In genomic region chr20:45306431-45306982, GRCh38 we compare ENCODE assay signal across 9 cellular contexts. TPM values are rescaled to one million over a fixed set of nuclear protein-coding genes. Genes with fewer than 3 reads are reported as not detected.
DNase-seq lines count a peak whose midpoint lies in the region; ATAC-seq, FAIRE-seq and TF ChIP-seq lines count a peak whose summit lies in the region.
"Had no signal": no experiment of that assay in that cellular context is flagged by ENCODE, and none has a peak within 500 bp of the region (broad histone marks: within the 10 kb centered on the region; RNA-seq: fewer than 3 reads in every experiment).

Gene RBPJL (plus strand): TSS chr20:45306840. CDS start chr20:45306923, 83 bp downstream.

- TF ChIP-seq CTCF in VCaP (conservative IDR thresholded peaks at IDR 0.05) = peak; percentile 54
- TF ChIP-seq CTCF in dorsolateral prefrontal cortex (IDR thresholded peaks at IDR 0.05 in 54 of 56, conservative IDR thresholded peaks at IDR 0.05 in 2 of 56; ENCODE audit: low read depth in 1 of 56, partially characterized antibody in 56 of 56) = peak in 55 of 56 donors; percentile 21 to 81 (median 65)
- peak; percentile 8 to 21 (median 10) for TF ChIP-seq CTCF in ovary (IDR thresholded peaks at IDR 0.05)

- H3K36me3 ChIP-seq in ovary = no peaks in the 10 kb centered on the region

- FAIRE-seq in GM12892 (lab: Jason Lieb, UNC) = no peak

- peak; percentile 51 for DNase-seq in GM12892 (ENCODE audit: insufficient read length)
- no peak for DNase-seq in dorsolateral prefrontal cortex
- no peak for DNase-seq in ovary
- no peak for DNase-seq in GDM1 (lab: John Stamatoyannopoulos, UW)
- no peak for DNase-seq in EL
- DNase-seq in medulla oblongata (ENCODE audit: extremely low spot score) = no peak

- H3K27me3 ChIP-seq in dorsolateral prefrontal cortex (peaks cover 0 to 50% (median 11%) of the 10 kb centered on the region in 45 donors), ovary (no peaks in the 10 kb centered on the region)

- H3K4me1 ChIP-seq in ovary (ENCODE audit: insufficient read depth) = no peaks in the 10 kb centered on the region

- peak within 1 kb of the TSS in 17 of 59 donors; percentile 13 to 39 (median 29) for H3K4me3 ChIP-seq in dorsolateral prefrontal cortex
- no peak within 1 kb of the TSS for H3K4me3 ChIP-seq in ovary
- H3K4me3 ChIP-seq: SK-N-MC had no signal

- 14 to 32% (median 18%) methylated on average over 25 to 41 of the region's 41 CpGs for WGBS in ovary, 3 donors

- intact Hi-C loops in dorsolateral prefrontal cortex (cut with DNase I) (no loop called here), ovary (cut with DNase I) (no loop called here)

- TF ChIP-seq POLR2A in GM12892 (IDR thresholded peaks at IDR 0.05; ENCODE audit: low read depth, low read length) (no peak), ovary (IDR thresholded peaks at IDR 0.05) (no peak)

- ATAC-seq in HG03159 (IDR thresholded peaks at IDR 0.05; ENCODE audit: unreplicated experiment) = no peak

- no peak for TF ChIP-seq EP300 in ovary (IDR thresholded peaks at IDR 0.05)

- no peak within 1 kb of the TSS for H3K27ac ChIP-seq in VCaP
- no peak within 1 kb of the TSS for H3K27ac ChIP-seq in dorsolateral prefrontal cortex
- H3K27ac ChIP-seq in ovary = no peak within 1 kb of the TSS
- H3K27ac ChIP-seq: SK-N-MC had no signal

- H3K9me3 ChIP-seq in ovary = no peaks in the 10 kb centered on the region

RNA-seq across cellular contexts. Expression of gene RBPJL, which starts in this region (rescaled TPM):
- not detected for polyA plus RNA-seq in GM12892 (2012; ENCODE audit: missing spikeins)
- total RNA-seq in dorsolateral prefrontal cortex = under 1 TPM in 13 of 120 experiments, not detected in 107; 0.25 to 0.87 (median 0.33) TPM
- total RNA-seq in ovary = under 1 TPM in 2 of 7 donors, not detected in 5; 0.36 to 0.38 TPM
- polyA plus RNA-seq in ovary = not detected

Comparison
In these comparisons a context has a peak if more than half of its experiments do, and no peak if none do; other contexts are left out.
1. CTCF ChIP-seq: peak in every context shown above with its lines; median percentile 65 in dorsolateral prefrontal cortex; 54 in VCaP; 10 in ovary.